In genomic region chr2:39127973-39128372, GRCh38 we compare ENCODE assay signal across 8 cellular contexts. TPM values are rescaled to one million over a fixed set of nuclear protein-coding genes. Genes with fewer than 3 reads are reported as not detected.
DNase-seq lines count a peak whose midpoint lies in the region; ATAC-seq and TF ChIP-seq lines count a peak whose summit lies in the region.

No MANE protein-coding gene starts in this region.

- H3K79me2 ChIP-seq in OCI-LY3 (ENCODE audit: low read length) = peaks cover 10% of the 10 kb centered on the region

- peaks cover 60% of the 10 kb centered on the region for H3K4me1 Mint-ChIP-seq in activated naive CD8-positive, alpha-beta T cell (ENCODE audit: low read depth)
- peaks cover 19% of the 10 kb centered on the region for H3K4me1 Mint-ChIP-seq in endothelial cell (ENCODE audit: unreplicated experiment)

- H3K27ac Mint-ChIP-seq in activated naive CD8-positive, alpha-beta T cell = peak overlapping the region; percentile 95
- H3K27ac Mint-ChIP-seq in endothelial cell (ENCODE audit: unreplicated experiment) = no peak overlapping the region

- no peaks in the 10 kb centered on the region for H3K36me3 Mint-ChIP-seq in activated naive CD8-positive, alpha-beta T cell
- peaks cover 9% of the 10 kb centered on the region for H3K36me3 Mint-ChIP-seq in endothelial cell (ENCODE audit: low read depth, unreplicated experiment)

- peak overlapping the region; percentile 67 for H3K4me3 Mint-ChIP-seq in activated naive CD8-positive, alpha-beta T cell
- H3K4me3 Mint-ChIP-seq in endothelial cell (ENCODE audit: unreplicated experiment) = no peak overlapping the region

- ATAC-seq in GM18505 (IDR thresholded peaks at IDR 0.05; ENCODE audit: unreplicated experiment) (peak; percentile 36), HG02610 (IDR thresholded peaks at IDR 0.05; ENCODE audit: unreplicated experiment) (peak; percentile 49), gastroesophageal sphincter (no peak), esophagus mucosa (no peak)

- peak overlapping the region; percentile 61 for H3K9ac ChIP-seq in OCI-LY3 (ENCODE audit: low read length)

- no peak for TF ChIP-seq EP300 in gastroesophageal sphincter (IDR thresholded peaks at IDR 0.05)

- H3K36me3 ChIP-seq in OCI-LY3 (replicated peaks; ENCODE audit: low read depth, low read length) (no peaks in the 10 kb centered on the region), gastroesophageal sphincter (no peaks in the 10 kb centered on the region)

- peaks cover 2% of the 10 kb centered on the region for H3K9me3 Mint-ChIP-seq in activated naive CD8-positive, alpha-beta T cell (ENCODE audit: low read depth)
- no peaks in the 10 kb centered on the region for H3K9me3 Mint-ChIP-seq in endothelial cell (ENCODE audit: unreplicated experiment)

- H3K27me3 Mint-ChIP-seq in activated naive CD8-positive, alpha-beta T cell = no peaks in the 10 kb centered on the region
- H3K27me3 Mint-ChIP-seq in endothelial cell (ENCODE audit: unreplicated experiment) = peaks cover 5% of the 10 kb centered on the region

- WGBS in gastroesophageal sphincter (ENCODE audit: low coverage in 1 of 2), 2 donors = 43 to 57% methylated on average over 1 of the region's 1 CpG

- peak overlapping the region; percentile 71 for H3K4me2 ChIP-seq in OCI-LY3 (ENCODE audit: low read length)

- H3K4me3 ChIP-seq in OCI-LY3 (ENCODE audit: low read length) (peak overlapping the region; percentile 41), gastroesophageal sphincter (no peak overlapping the region)

- H3K4me1 ChIP-seq in OCI-LY3 (ENCODE audit: low read length) = peaks cover 48% of the 10 kb centered on the region
- peaks cover 0 to 28% (median 6%) of the 10 kb centered on the region in 3 donors for H3K4me1 ChIP-seq in gastroesophageal sphincter

- H3K27me3 ChIP-seq in OCI-LY3 (ENCODE audit: low read depth, low read length) (no peaks in the 10 kb centered on the region), gastroesophageal sphincter (no peaks in the 10 kb centered on the region)

- H3K9me3 ChIP-seq in OCI-LY3 (ENCODE audit: insufficient read depth, low read length) = no peaks in the 10 kb centered on the region
- H3K9me3 ChIP-seq in gastroesophageal sphincter = no peaks in the 10 kb centered on the region

- no peak for TF ChIP-seq CTCF in OCI-LY3 (IDR thresholded peaks at IDR 0.05; ENCODE audit: low read depth, low read length)
- TF ChIP-seq CTCF in gastroesophageal sphincter (IDR thresholded peaks at IDR 0.05) = no peak
- no peak for TF ChIP-seq CTCF in endothelial cell (IDR thresholded peaks at IDR 0.05; ENCODE audit: unreplicated experiment)

- DNase-seq in stimulated activated CD8-positive, alpha-beta memory T cell treated with anti-CD3 and anti-CD28 coated beads, Interleukin-2, amount 100 ng/mL, for 1 hour (ENCODE audit: low read depth in 2 of 2) = peak; percentile 15 to 17
- no peak for DNase-seq in endothelial cell (ENCODE audit: low spot score)

- H3K27ac ChIP-seq in OCI-LY3 (ENCODE audit: low read length) = peak overlapping the region; percentile 89
- H3K27ac ChIP-seq in gastroesophageal sphincter = peak overlapping the region in 1 of 4 donors; percentile 55

- no peaks in the 10 kb centered on the region for H4K20me1 ChIP-seq in OCI-LY3 (ENCODE audit: insufficient read depth, low read length)

- H2AFZ ChIP-seq in OCI-LY3 (ENCODE audit: low read depth, low read length) = peak overlapping the region; percentile 37

- TF ChIP-seq POLR2A in GM18505 (IDR thresholded peaks at IDR 0.05; ENCODE audit: borderline replicate concordance, extremely low read depth, insufficient read depth, insufficient read length) = peak; percentile 33
- TF ChIP-seq POLR2A in gastroesophageal sphincter (IDR thresholded peaks at IDR 0.05) = no peak

RNA-seq across cellular contexts. Expression of gene SOS1, which starts 7.1 kb away (rescaled TPM):
- total RNA-seq in gastroesophageal sphincter (10 to 100 TPM; 48.6 to 64.2 (median 58.6) TPM), esophagus mucosa (19.6 TPM), endothelial cell (ENCODE audit: unreplicated experiment) (35.3 TPM)

Comparison
In these comparisons a context has a peak if more than half of its experiments do, and no peak if none do; other contexts are left out.
1. ATAC-seq: peak in GM18505 (single experiment) and HG02610 (single experiment); none in gastroesophageal sphincter (single experiment) and esophagus mucosa (single experiment).